28 cellular contexts compared by ENCODE assay signal in genomic region chr1:94253456-94254042, GRCh38. TPM values are rescaled to one million over a fixed set of nuclear protein-coding genes. Genes with fewer than 3 reads are reported as not detected.
"Had no signal": no experiment of that assay in that cellular context is flagged by ENCODE, and none has a peak within 500 bp of the region (broad histone marks: within the 10 kb centered on the region; RNA-seq: fewer than 3 reads in every experiment).

No MANE protein-coding gene starts in this region.

- DNase-seq: activated CD4-positive, alpha-beta T cell treated with anti-CD3 and anti-CD28 coated beads for 48 hours; activated CD4-positive, alpha-beta T cell treated with anti-CD3 and anti-CD28 coated beads, Interleukin-2, amount 50 U/mL, for 48 hours; activated CD8-positive, alpha-beta memory T cell treated with anti-CD3 and anti-CD28 coated beads for 24 hours; activated effector memory CD4-positive, alpha-beta T cell treated with anti-CD3 and anti-CD28 coated beads, Interleukin-2, amount 50 U/mL, for 16 hours; activated naive CD4-positive, alpha-beta T cell treated with anti-CD3 and anti-CD28 coated beads for 36 hours; activated naive CD8-positive, alpha-beta T cell treated with anti-CD3 and anti-CD28 coated beads for 36 hours; adrenal gland; aorta; body of pancreas; cerebellar nuclear complex; colonic mucosa; effector CD8-positive, alpha-beta T cell; hypothalamus; immature natural killer cell; kidney; mucosa of descending colon; posterior cingulate gyrus; right lobe of liver; stimulated activated CD4-positive, alpha-beta T cell treated with anti-CD3 and anti-CD28 coated beads, Interleukin-2, amount 100 ng/mL, for 48 hours; stimulated activated naive CD4-positive, alpha-beta T cell treated with Interleukin-2 at 50 U/mL for 16 hours; T-cell; testis; trophoblast cell; uterus had no signal

- FAIRE-seq: endometrium, kidney had no signal

- H3K36me3 ChIP-seq: adrenal gland, colonic mucosa, gastroesophageal sphincter, right lobe of liver, uterus had no signal

- H3K27me3 ChIP-seq: adrenal gland, body of pancreas, colonic mucosa, gastroesophageal sphincter, right lobe of liver, testis, uterus had no signal

- H3K9me3 ChIP-seq: adrenal gland, body of pancreas, colonic mucosa, gastroesophageal sphincter, mucosa of descending colon, right lobe of liver, testis, uterus had no signal

- H3K27ac ChIP-seq: adrenal gland, body of pancreas, colonic mucosa, gastroesophageal sphincter, right lobe of liver, testis, uterus had no signal

- H3K4me1 ChIP-seq: adrenal gland, body of pancreas, colonic mucosa, testis, uterus had no signal

- H3K4me3 ChIP-seq: adrenal gland, body of pancreas, colonic mucosa, gastroesophageal sphincter, lung, mucosa of descending colon, right lobe of liver, testis, uterus had no signal

- ATAC-seq: body of pancreas, gastroesophageal sphincter, mucosa of descending colon, T-cell had no signal

RNA-seq across cellular contexts. Expression of gene ARHGAP29, which starts 16.2 kb away (rescaled TPM):
- total RNA-seq: activated naive CD8-positive, alpha-beta T cell treated with anti-CD3 and anti-CD28 coated beads for 36 hours; T-helper 2 cell treated with Interferon-gamma antibody and Interleukin-4, amounts not matched to agents 100 ng/mL and 5 ng/mL, for 36 hours had no signal
- polyA plus RNA-seq: immature natural killer cell had no signal
